Comparison of ENCODE assay signal across 1 cellular context in the genomic region with DNA sequence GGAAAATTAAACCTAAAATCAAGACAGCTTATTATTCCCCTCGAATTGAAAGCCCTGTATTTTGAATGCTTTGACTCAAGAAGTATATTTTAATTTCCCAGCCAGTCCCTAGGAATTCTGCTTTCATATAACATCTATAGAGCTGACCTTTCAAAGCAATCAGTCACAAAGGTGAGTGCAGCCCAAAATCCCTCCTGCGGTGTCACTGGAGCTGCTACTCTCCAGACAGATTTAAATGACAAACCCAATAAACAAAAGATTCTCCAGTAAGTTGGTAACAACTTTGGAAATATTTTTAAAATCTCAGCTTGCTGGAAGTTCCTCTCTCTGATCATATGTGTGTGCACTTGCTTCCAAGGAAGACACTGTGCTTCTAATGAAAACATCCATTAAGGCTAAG.
TF ChIP-seq lines count a peak whose summit lies in the region.

No MANE protein-coding gene starts in this region.

TF ChIP-seq in GM23338, 12 proteins besides CTCF, POLR2A, EP300 and RAD21 (continued from another document):
- TF ChIP-seq, protein P1, sequence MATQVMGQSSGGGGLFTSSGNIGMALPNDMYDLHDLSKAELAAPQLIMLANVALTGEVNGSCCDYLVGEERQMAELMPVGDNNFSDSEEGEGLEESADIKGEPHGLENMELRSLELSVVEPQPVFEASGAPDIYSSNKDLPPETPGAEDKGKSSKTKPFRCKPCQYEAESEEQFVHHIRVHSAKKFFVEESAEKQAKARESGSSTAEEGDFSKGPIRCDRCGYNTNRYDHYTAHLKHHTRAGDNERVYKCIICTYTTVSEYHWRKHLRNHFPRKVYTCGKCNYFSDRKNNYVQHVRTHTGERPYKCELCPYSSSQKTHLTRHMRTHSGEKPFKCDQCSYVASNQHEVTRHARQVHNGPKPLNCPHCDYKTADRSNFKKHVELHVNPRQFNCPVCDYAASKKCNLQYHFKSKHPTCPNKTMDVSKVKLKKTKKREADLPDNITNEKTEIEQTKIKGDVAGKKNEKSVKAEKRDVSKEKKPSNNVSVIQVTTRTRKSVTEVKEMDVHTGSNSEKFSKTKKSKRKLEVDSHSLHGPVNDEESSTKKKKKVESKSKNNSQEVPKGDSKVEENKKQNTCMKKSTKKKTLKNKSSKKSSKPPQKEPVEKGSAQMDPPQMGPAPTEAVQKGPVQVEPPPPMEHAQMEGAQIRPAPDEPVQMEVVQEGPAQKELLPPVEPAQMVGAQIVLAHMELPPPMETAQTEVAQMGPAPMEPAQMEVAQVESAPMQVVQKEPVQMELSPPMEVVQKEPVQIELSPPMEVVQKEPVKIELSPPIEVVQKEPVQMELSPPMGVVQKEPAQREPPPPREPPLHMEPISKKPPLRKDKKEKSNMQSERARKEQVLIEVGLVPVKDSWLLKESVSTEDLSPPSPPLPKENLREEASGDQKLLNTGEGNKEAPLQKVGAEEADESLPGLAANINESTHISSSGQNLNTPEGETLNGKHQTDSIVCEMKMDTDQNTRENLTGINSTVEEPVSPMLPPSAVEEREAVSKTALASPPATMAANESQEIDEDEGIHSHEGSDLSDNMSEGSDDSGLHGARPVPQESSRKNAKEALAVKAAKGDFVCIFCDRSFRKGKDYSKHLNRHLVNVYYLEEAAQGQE (IDR thresholded peaks at IDR 0.05; ENCODE audit: unreplicated experiment): no peak
- TF ChIP-seq JUNB (IDR thresholded peaks at IDR 0.05; ENCODE audit: unreplicated experiment) (no peak), EZH2 (IDR thresholded peaks at IDR 0.05; ENCODE audit: low read depth, unreplicated experiment) (no peak)
